9 cellular contexts compared by ENCODE assay signal in the genomic region with DNA sequence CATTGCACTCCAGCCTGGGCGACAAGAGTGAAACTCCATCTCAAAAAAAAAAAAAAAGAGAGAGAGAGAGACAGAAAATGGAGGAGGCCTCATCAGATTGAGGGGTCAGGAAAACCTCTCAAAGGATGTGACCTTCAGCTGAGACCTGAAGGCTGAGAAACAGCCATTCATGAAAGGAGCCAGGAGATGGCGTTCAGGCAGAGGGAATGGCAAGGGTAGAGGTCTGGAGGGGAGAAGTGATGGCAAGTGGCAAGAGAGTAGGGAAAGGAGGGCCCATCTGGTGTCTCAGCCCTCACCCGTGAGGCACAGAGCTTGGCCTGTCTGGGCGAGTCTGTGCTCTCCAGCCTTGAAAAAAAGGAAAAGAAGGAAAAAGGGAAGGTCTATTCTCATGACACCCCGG. TPM values are rescaled to one million over a fixed set of nuclear protein-coding genes. Genes with fewer than 3 reads are reported as not detected.
DNase-seq lines count a peak whose midpoint lies in the region; ATAC-seq and TF ChIP-seq lines count a peak whose summit lies in the region.
"Had no signal": no experiment of that assay in that cellular context is flagged by ENCODE, and none has a peak within 500 bp of the region (broad histone marks: within the 10 kb centered on the region; RNA-seq: fewer than 3 reads in every experiment).

No MANE protein-coding gene starts in this region.

- TF ChIP-seq CTCF in GM23338 (conservative IDR thresholded peaks at IDR 0.05; ENCODE audit: low read depth in 2 of 2) (peak; percentile 64 to 95), fibroblast of villous mesenchyme (IDR thresholded peaks at IDR 0.05; ENCODE audit: insufficient read depth, low read depth, low read length) (peak; percentile 71), vagina (IDR thresholded peaks at IDR 0.05) (peak in 1 of 3 experiments; percentile 43)

- TF ChIP-seq POLR2A in vagina (IDR thresholded peaks at IDR 0.05) = no peak

- no peaks in the 10 kb centered on the region for H3K79me2 ChIP-seq in GM23338 (replicated peaks; ENCODE audit: insufficient read depth)

- H3K4me1 ChIP-seq in GM23338 (ENCODE audit: insufficient read depth) = no peaks in the 10 kb centered on the region
- no peaks in the 10 kb centered on the region for H3K4me1 ChIP-seq in vagina

- H3F3A ChIP-seq in GM23338 (replicated peaks; ENCODE audit: low read depth) = no peaks in the 10 kb centered on the region

- no peaks in the 10 kb centered on the region for H3K9me2 ChIP-seq in GM23338 (ENCODE audit: insufficient read depth)

- peak; percentile 55 for DNase-seq in AG08396 (ENCODE audit: low spot score)
- peak; percentile 86 for DNase-seq in GM23338 (ENCODE audit: low spot score)
- peak; percentile 69 for DNase-seq in RPMI7951 (ENCODE audit: low read depth)
- DNase-seq in fibroblast of villous mesenchyme (ENCODE audit: low read depth) = peak; percentile 68
- no peak for DNase-seq in stimulated activated naive CD8-positive, alpha-beta T cell treated with anti-CD3 and anti-CD28 coated beads, Interleukin-15, amount 100 ng/mL, for 72 hours
- no peak for DNase-seq in vagina (ENCODE audit: extremely low spot score in 2 of 2)
- no peak for DNase-seq in stimulated activated CD4-positive, alpha-beta T cell treated with anti-CD3 and anti-CD28 coated beads, Interleukin-2, amount 100 ng/mL, for 48 hours

- intact Hi-C loops in vagina (cut with DNase I) = no loop called here

- peak; percentile 93 for ATAC-seq in GM23338
- peak; percentile 44 for ATAC-seq in stimulated activated naive CD8-positive, alpha-beta T cell treated with anti-CD3 and anti-CD28 coated beads, Interleukin-15, amount 100 ng/mL, for 72 hours
- ATAC-seq in GM18520 (IDR thresholded peaks at IDR 0.05; ENCODE audit: unreplicated experiment) = no peak

- no peaks in the 10 kb centered on the region for H3K27me3 ChIP-seq in GM23338 (ENCODE audit: insufficient read depth)
- H3K27me3 ChIP-seq in vagina = no peaks in the 10 kb centered on the region

- H3K36me3 Mint-ChIP-seq in GM23338 (ENCODE audit: low read depth) = no peaks in the 10 kb centered on the region

- H3K27ac ChIP-seq in GM23338 (ENCODE audit: low read depth) (no peak overlapping the region), vagina (no peak overlapping the region)

- H3K4me3 Mint-ChIP-seq in GM23338 = no peak overlapping the region; the same call in 2 of the 3 replicates
- H3K4me3 Mint-ChIP-seq in stimulated activated naive CD8-positive, alpha-beta T cell treated with anti-CD3 and anti-CD28 coated beads, Interleukin-15, amount 100 ng/mL, for 72 hours = no peak overlapping the region
- H3K4me3 Mint-ChIP-seq: central memory CD8-positive, alpha-beta T cell had no signal

- H3K9me3 Mint-ChIP-seq in GM23338 = no peaks in the 10 kb centered on the region; the same call in 2 of the 3 replicates
- no peaks in the 10 kb centered on the region for H3K9me3 Mint-ChIP-seq in stimulated activated naive CD8-positive, alpha-beta T cell treated with anti-CD3 and anti-CD28 coated beads, Interleukin-15, amount 100 ng/mL, for 72 hours
- H3K9me3 Mint-ChIP-seq: central memory CD8-positive, alpha-beta T cell had no signal

- H3K36me3 ChIP-seq in GM23338 (ENCODE audit: insufficient read depth) = no peaks in the 10 kb centered on the region
- H3K36me3 ChIP-seq in vagina = no peaks in the 10 kb centered on the region

- no peak overlapping the region for H2AFZ ChIP-seq in GM23338

- H4K20me1 ChIP-seq in GM23338 (replicated peaks; ENCODE audit: insufficient read depth) = no peaks in the 10 kb centered on the region

- H3K4me3 ChIP-seq in GM23338 = no peak overlapping the region
- H3K4me3 ChIP-seq in fibroblast of villous mesenchyme (ENCODE audit: low read depth, low read length) = no peak overlapping the region
- no peak overlapping the region for H3K4me3 ChIP-seq in vagina

- no peaks in the 10 kb centered on the region for H3K9me3 ChIP-seq in vagina

- H3K27ac Mint-ChIP-seq in GM23338 = no peak overlapping the region
- peak overlapping the region in 1 of 2 donors; percentile 68 for H3K27ac Mint-ChIP-seq in stimulated activated naive CD8-positive, alpha-beta T cell treated with anti-CD3 and anti-CD28 coated beads, Interleukin-15, amount 100 ng/mL, for 72 hours

- H3K27me3 Mint-ChIP-seq in GM23338 (ENCODE audit: insufficient read depth, low read depth, poor library complexity) = peaks cover 7% of the 10 kb centered on the region
- H3K27me3 Mint-ChIP-seq in stimulated activated naive CD8-positive, alpha-beta T cell treated with anti-CD3 and anti-CD28 coated beads, Interleukin-15, amount 100 ng/mL, for 72 hours = no peaks in the 10 kb centered on the region

- H3K4me2 ChIP-seq in GM23338 = no peak overlapping the region

- peaks cover 20% of the 10 kb centered on the region for H3K4me1 Mint-ChIP-seq in GM23338
- H3K4me1 Mint-ChIP-seq in stimulated activated naive CD8-positive, alpha-beta T cell treated with anti-CD3 and anti-CD28 coated beads, Interleukin-15, amount 100 ng/mL, for 72 hours = no peaks in the 10 kb centered on the region
- H3K4me1 Mint-ChIP-seq: central memory CD8-positive, alpha-beta T cell had no signal

TF ChIP-seq in GM23338, 12 proteins besides CTCF, POLR2A, EP300 and RAD21 (continues in another document):
- TF ChIP-seq, protein P1, sequence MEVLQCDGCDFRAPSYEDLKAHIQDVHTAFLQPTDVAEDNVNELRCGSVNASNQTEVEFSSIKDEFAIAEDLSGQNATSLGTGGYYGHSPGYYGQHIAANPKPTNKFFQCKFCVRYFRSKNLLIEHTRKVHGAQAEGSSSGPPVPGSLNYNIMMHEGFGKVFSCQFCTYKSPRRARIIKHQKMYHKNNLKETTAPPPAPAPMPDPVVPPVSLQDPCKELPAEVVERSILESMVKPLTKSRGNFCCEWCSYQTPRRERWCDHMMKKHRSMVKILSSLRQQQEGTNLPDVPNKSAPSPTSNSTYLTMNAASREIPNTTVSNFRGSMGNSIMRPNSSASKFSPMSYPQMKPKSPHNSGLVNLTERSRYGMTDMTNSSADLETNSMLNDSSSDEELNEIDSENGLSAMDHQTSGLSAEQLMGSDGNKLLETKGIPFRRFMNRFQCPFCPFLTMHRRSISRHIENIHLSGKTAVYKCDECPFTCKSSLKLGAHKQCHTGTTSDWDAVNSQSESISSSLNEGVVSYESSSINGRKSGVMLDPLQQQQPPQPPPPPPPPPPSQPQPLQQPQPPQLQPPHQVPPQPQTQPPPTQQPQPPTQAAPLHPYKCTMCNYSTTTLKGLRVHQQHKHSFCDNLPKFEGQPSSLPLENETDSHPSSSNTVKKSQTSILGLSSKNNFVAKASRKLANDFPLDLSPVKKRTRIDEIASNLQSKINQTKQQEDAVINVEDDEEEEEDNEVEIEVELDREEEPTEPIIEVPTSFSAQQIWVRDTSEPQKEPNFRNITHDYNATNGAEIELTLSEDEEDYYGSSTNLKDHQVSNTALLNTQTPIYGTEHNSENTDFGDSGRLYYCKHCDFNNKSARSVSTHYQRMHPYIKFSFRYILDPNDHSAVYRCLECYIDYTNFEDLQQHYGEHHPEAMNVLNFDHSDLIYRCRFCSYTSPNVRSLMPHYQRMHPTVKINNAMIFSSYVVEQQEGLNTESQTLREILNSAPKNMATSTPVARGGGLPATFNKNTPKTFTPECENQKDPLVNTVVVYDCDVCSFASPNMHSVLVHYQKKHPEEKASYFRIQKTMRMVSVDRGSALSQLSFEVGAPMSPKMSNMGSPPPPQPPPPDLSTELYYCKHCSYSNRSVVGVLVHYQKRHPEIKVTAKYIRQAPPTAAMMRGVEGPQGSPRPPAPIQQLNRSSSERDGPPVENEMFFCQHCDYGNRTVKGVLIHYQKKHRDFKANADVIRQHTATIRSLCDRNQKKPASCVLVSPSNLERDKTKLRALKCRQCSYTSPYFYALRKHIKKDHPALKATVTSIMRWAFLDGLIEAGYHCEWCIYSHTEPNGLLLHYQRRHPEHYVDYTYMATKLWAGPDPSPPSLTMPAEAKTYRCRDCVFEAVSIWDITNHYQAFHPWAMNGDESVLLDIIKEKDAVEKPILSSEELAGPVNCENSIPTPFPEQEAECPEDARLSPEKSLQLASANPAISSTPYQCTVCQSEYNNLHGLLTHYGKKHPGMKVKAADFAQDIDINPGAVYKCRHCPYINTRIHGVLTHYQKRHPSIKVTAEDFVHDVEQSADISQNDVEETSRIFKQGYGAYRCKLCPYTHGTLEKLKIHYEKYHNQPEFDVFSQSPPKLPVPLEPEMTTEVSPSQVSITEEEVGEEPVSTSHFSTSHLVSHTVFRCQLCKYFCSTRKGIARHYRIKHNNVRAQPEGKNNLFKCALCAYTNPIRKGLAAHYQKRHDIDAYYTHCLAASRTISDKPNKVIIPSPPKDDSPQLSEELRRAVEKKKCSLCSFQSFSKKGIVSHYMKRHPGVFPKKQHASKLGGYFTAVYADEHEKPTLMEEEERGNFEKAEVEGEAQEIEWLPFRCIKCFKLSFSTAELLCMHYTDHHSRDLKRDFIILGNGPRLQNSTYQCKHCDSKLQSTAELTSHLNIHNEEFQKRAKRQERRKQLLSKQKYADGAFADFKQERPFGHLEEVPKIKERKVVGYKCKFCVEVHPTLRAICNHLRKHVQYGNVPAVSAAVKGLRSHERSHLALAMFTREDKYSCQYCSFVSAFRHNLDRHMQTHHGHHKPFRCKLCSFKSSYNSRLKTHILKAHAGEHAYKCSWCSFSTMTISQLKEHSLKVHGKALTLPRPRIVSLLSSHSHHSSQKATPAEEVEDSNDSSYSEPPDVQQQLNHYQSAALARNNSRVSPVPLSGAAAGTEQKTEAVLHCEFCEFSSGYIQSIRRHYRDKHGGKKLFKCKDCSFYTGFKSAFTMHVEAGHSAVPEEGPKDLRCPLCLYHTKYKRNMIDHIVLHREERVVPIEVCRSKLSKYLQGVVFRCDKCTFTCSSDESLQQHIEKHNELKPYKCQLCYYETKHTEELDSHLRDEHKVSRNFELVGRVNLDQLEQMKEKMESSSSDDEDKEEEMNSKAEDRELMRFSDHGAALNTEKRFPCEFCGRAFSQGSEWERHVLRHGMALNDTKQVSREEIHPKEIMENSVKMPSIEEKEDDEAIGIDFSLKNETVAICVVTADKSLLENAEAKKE (CRISPR knock-in tag; IDR thresholded peaks at IDR 0.05) = no peak
- no peak for TF ChIP-seq EZH2 (IDR thresholded peaks at IDR 0.05; ENCODE audit: low read depth, unreplicated experiment)
- TF ChIP-seq STAT1 (IDR thresholded peaks at IDR 0.05; ENCODE audit: unreplicated experiment) = no peak
- TF ChIP-seq ZNF114 (CRISPR knock-in tag; IDR thresholded peaks at IDR 0.05) = no peak

RNA-seq across cellular contexts. Expression of a gene that starts 17.0 kb away (rescaled TPM):
- not detected in 2 replicates for total RNA-seq in GM23338 (2014; rRNA removed; shearing (Covaris generic))
- 0.18 TPM in 1 of 2 replicates, not detected in the other for polyA plus RNA-seq in GM23338 (2016; fragmentation: Nextera tagmentation; extraction: Ambion mirVana)
- total RNA-seq in RPMI7951 (2014; rRNA removed; shearing (Covaris generic)) = 0.60 and 1.1 TPM in 2 replicates
- total RNA-seq in fibroblast of villous mesenchyme (1.3 TPM in 2 replicates), vagina (0.49 TPM)

RNA-seq across cellular contexts. Expression of a gene that starts 30.2 kb away (rescaled TPM):
- total RNA-seq in GM23338 (2014; rRNA removed; shearing (Covaris generic)) = 6.9 and 7.1 TPM in 2 replicates
- 0.99 and 1.6 TPM in 2 replicates for polyA plus RNA-seq in GM23338 (2016; fragmentation: Nextera tagmentation; extraction: Ambion mirVana)
- 0.10 TPM in 1 of 2 replicates, not detected in the other for total RNA-seq in RPMI7951 (2014; rRNA removed; shearing (Covaris generic))
- total RNA-seq in fibroblast of villous mesenchyme = 13.8 and 23.5 TPM in 2 replicates
- 4.7 TPM for total RNA-seq in vagina

Comparison
In these comparisons a context has a peak if more than half of its experiments do, and no peak if none do; other contexts are left out.
1. DNase-seq: peak in AG08396 (single experiment), GM23338 (single experiment), RPMI7951 (single experiment) and fibroblast of villous mesenchyme (single experiment); none in stimulated activated naive CD8-positive, alpha-beta T cell treated with anti-CD3 and anti-CD28 coated beads, Interleukin-15, amount 100 ng/mL, for 72 hours (0 of 2), vagina (0 of 2) and stimulated activated CD4-positive, alpha-beta T cell treated with anti-CD3 and anti-CD28 coated beads, Interleukin-2, amount 100 ng/mL, for 48 hours (0 of 2).